ENCODE assay signal across 27 cellular contexts in the genomic region with DNA sequence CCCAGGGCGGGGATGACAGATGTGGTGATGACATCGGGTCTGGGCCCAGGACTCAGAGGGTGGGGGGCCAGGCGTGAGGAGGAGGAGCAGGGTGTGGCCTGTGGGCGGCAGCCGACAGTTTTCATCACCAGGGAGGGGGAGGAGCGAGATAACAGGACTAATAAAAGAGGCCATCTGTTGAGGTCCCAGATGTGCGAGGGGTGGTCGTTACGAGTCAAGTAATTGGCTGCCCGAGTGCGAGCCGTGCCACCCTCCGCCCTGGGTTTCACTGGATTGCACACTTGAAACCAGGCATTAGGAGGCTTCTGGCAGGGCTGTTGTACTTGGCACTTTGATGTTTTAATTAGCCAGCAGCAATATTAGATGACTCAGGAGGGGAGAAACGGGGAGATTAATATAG.
DNase-seq lines count a peak whose midpoint lies in the region; FAIRE-seq and TF ChIP-seq lines count a peak whose summit lies in the region.
"Had no signal": no experiment of that assay in that cellular context is flagged by ENCODE, and none has a peak within 500 bp of the region (broad histone marks: within the 10 kb centered on the region; RNA-seq: fewer than 3 reads in every experiment).

No MANE protein-coding gene starts in this region.

- peak overlapping the region; percentile 38; the same call in 1 of the 2 replicates for H3K9ac ChIP-seq in Karpas-422 (ENCODE audit: low read length)

- no peaks in the 10 kb centered on the region for H3K9me2 ChIP-seq in Karpas-422 (replicated peaks; ENCODE audit: insufficient read depth, low read length)

- peaks cover 9% of the 10 kb centered on the region for H3K36me3 Mint-ChIP-seq in glutamatergic neuron (ENCODE audit: unreplicated experiment)
- H3K36me3 Mint-ChIP-seq: natural killer cell had no signal

- no peak for TF ChIP-seq CTCF in glutamatergic neuron (IDR thresholded peaks at IDR 0.05; ENCODE audit: partially characterized antibody, unreplicated experiment)

- H3K4me3 Mint-ChIP-seq in glutamatergic neuron (ENCODE audit: unreplicated experiment): peak overlapping the region; percentile 58
- H3K4me3 Mint-ChIP-seq: activated T-cell treated with anti-CD3 and anti-CD28 coated beads, Interleukin-2, amount 50 U/mL, for 4 hours; natural killer cell; T-helper 17 cell had no signal

- H3K27me3 ChIP-seq in Karpas-422 (ENCODE audit: low read length): no peaks in the 10 kb centered on the region
- H3K27me3 ChIP-seq: brain microvascular endothelial cell had no signal

- peaks cover 8% of the 10 kb centered on the region for H3K9me3 Mint-ChIP-seq in glutamatergic neuron (ENCODE audit: unreplicated experiment)

- H2AFZ ChIP-seq in Karpas-422 (ENCODE audit: low read length): peak overlapping the region; percentile 74

- peaks cover 16% of the 10 kb centered on the region for H3K4me1 ChIP-seq in Karpas-422 (ENCODE audit: low read length)
- H3K4me1 ChIP-seq: left ventricle myocardium inferior, upper lobe of right lung had no signal

- H3K27me3 Mint-ChIP-seq in glutamatergic neuron (ENCODE audit: unreplicated experiment): peaks cover 15% of the 10 kb centered on the region

- H3K4me3 ChIP-seq in Karpas-422 (ENCODE audit: low read length): peak overlapping the region; percentile 33; the same call in 1 of the 2 replicates
- H3K4me3 ChIP-seq: left ventricle myocardium inferior, SK-N-MC, upper lobe of right lung had no signal

- H3K4me2 ChIP-seq in Karpas-422 (ENCODE audit: low read depth, low read length, poor library complexity, severe bottlenecking): peak overlapping the region; percentile 64

- peak overlapping the region; percentile 95 for H3K27ac Mint-ChIP-seq in glutamatergic neuron (ENCODE audit: unreplicated experiment)
- H3K27ac Mint-ChIP-seq: natural killer cell, T-helper 17 cell had no signal

- H3K79me2 ChIP-seq in Karpas-422 (ENCODE audit: low read length): no peaks in the 10 kb centered on the region

- no peaks in the 10 kb centered on the region for H3K9me3 ChIP-seq in Karpas-422 (ENCODE audit: low read length)
- H3K9me3 ChIP-seq: upper lobe of right lung had no signal

- no peaks in the 10 kb centered on the region for H4K20me1 ChIP-seq in Karpas-422 (ENCODE audit: insufficient read depth, low read depth, low read length)

- no peak for FAIRE-seq in RCC 7860 (lab: Jason Lieb, UNC)
- FAIRE-seq: GM12891, small intestine had no signal

- no peak overlapping the region for H3K27ac ChIP-seq in Karpas-422 (ENCODE audit: low read length)
- H3K27ac ChIP-seq: brain microvascular endothelial cell, left ventricle myocardium inferior, SK-N-MC, upper lobe of right lung had no signal

- DNase-seq in DMS 273 (lab: John Stamatoyannopoulos, UW; ENCODE audit: unreplicated experiment): peak; percentile 96
- peak; percentile 49 for DNase-seq in Karpas-422
- DNase-seq in NCI-H69 (lab: John Stamatoyannopoulos, UW): peak; percentile 94
- peak; percentile 77 for DNase-seq in glutamatergic neuron
- no peak for DNase-seq in RCC 7860 (ENCODE audit: low spot score)
- no peak for DNase-seq in effector CD4-positive, alpha-beta T cell
- DNase-seq in HT-29 (ENCODE audit: low spot score): no peak
- DNase-seq in NCI-H2081 (lab: John Stamatoyannopoulos, UW): no peak
- DNase-seq: ACHN; activated CD4-positive, alpha-beta T cell treated with anti-CD3 and anti-CD28 coated beads for 48 hours; activated naive CD4-positive, alpha-beta T cell treated with Interleukin-2 at 50 U/mL for 16 hours; activated T-cell treated with anti-CD3 and anti-CD28 coated beads, Interleukin-2, amount 50 U/mL, for 4 hours; brain microvascular endothelial cell; DND-41; effector CD8-positive, alpha-beta T cell; foreskin melanocyte; left ventricle myocardium inferior; midbrain; natural killer cell; NCI-H187 treated with DMSO at 0.1 percent for 48 hours; RPMI8226; small intestine; stimulated activated CD4-positive, alpha-beta T cell treated with anti-CD3 and anti-CD28 coated beads, Interleukin-1b, Interleukin-23, amount 100 ng/mL, for 48 hours; T-helper 17 cell; upper lobe of right lung had no signal

- no peaks in the 10 kb centered on the region for H3K36me3 ChIP-seq in Karpas-422 (ENCODE audit: insufficient read depth, low read length)
- H3K36me3 ChIP-seq: brain microvascular endothelial cell, left ventricle myocardium inferior, upper lobe of right lung had no signal

- peaks cover 17% of the 10 kb centered on the region for H3K4me1 Mint-ChIP-seq in glutamatergic neuron (ENCODE audit: low read depth, unreplicated experiment)
- H3K4me1 Mint-ChIP-seq: natural killer cell, T-helper 17 cell had no signal

Comparison
In these comparisons a context has a peak if more than half of its experiments do, and no peak if none do; other contexts are left out.
1. DNase-seq: peak in DMS 273 (single experiment), Karpas-422 (single experiment), NCI-H69 (single experiment) and glutamatergic neuron (single experiment); none in RCC 7860 (single experiment), effector CD4-positive, alpha-beta T cell (single experiment), HT-29 (single experiment) and NCI-H2081 (0 of 2).